8 cellular contexts compared by ENCODE assay signal in genomic region chr5:134225780-134226440, GRCh38. TPM values are rescaled to one million over a fixed set of nuclear protein-coding genes. Genes with fewer than 3 reads are reported as not detected.
DNase-seq lines count a peak whose midpoint lies in the region; ATAC-seq and TF ChIP-seq lines count a peak whose summit lies in the region.

TSS of gene PPP2CA (minus strand) at chr5:134226073. CDS start at chr5:134225861, 212 bp downstream.

- H3K4me3 Mint-ChIP-seq in CD8-positive, alpha-beta T cell, result peak within 1 kb of the TSS; percentile 96

- H3K27me3 ChIP-seq in CD8-positive, alpha-beta T cell (ENCODE audit: insufficient read depth, low read length), result no peaks in the 10 kb centered on the region
- no peaks in the 10 kb centered on the region for H3K27me3 ChIP-seq in lung (ENCODE audit: control insufficient read depth, insufficient read depth)

- peaks cover 33% of the 10 kb centered on the region for H3K36me3 Mint-ChIP-seq in CD8-positive, alpha-beta T cell

- peaks cover 45% of the 10 kb centered on the region for H3K4me1 ChIP-seq in CD8-positive, alpha-beta T cell (ENCODE audit: insufficient read depth, low read length)
- H3K4me1 ChIP-seq in lung (ENCODE audit: control insufficient read depth in 2 of 2, insufficient read depth in 2 of 2, low read length in 2 of 2), result peaks cover 0 to 6% of the 10 kb centered on the region in 2 donors

- H3K36me3 ChIP-seq in CD8-positive, alpha-beta T cell (ENCODE audit: insufficient read depth, low read length), result no peaks in the 10 kb centered on the region
- no peaks in the 10 kb centered on the region for H3K36me3 ChIP-seq in lung (ENCODE audit: control insufficient read depth in 2 of 2, insufficient read depth in 2 of 2, low read length in 2 of 2)

- peak; percentile 98 to 100 (median 99) for DNase-seq in CD8-positive, alpha-beta T cell
- DNase-seq in HS-27A (ENCODE audit: low read depth), result peak; percentile 89
- peak; percentile 91 for DNase-seq in NK-92 (lab: John Stamatoyannopoulos, UW; ENCODE audit: unreplicated experiment)
- DNase-seq in activated CD8-positive, alpha-beta memory T cell treated with anti-CD3 and anti-CD28 coated beads for 1 hour (ENCODE audit: extremely low read depth in 1 of 2, low read depth in 1 of 2), result peak; percentile 98 to 99
- peak; percentile 97 for DNase-seq in effector CD4-positive, alpha-beta T cell
- DNase-seq in lung (ENCODE audit: low spot score), result peak; percentile 99
- peak; percentile 99 to 100 (median 99) for DNase-seq in stimulated activated CD4-positive, alpha-beta T cell treated with anti-CD3 and anti-CD28 coated beads, TNF-alpha, amount 100 ng/mL, for 4 hours (ENCODE audit: low read depth in 3 of 3)

- H3K27me3 Mint-ChIP-seq in CD8-positive, alpha-beta T cell (ENCODE audit: low read depth), result no peaks in the 10 kb centered on the region

- peak within 1 kb of the TSS; percentile 96 for H3K27ac ChIP-seq in CD8-positive, alpha-beta T cell (ENCODE audit: low read depth, low read length)
- H3K27ac ChIP-seq in lung (ENCODE audit: low read depth in 1 of 2, low read length in 1 of 2), result peak within 1 kb of the TSS; percentile 99 to 100

- H3K9me3 ChIP-seq in CD8-positive, alpha-beta T cell (ENCODE audit: low read length), result no peaks in the 10 kb centered on the region
- no peaks in the 10 kb centered on the region for H3K9me3 ChIP-seq in lung (ENCODE audit: control insufficient read depth in 2 of 2, insufficient read depth in 1 of 2, low read length in 1 of 2)

- CTCF ChIA-PET in CD8-positive, alpha-beta T cell (lab: Charles Lee), result interaction anchor here (0.6 to 1.6 kb wide), 4 partner anchors 15 to 1526 kb away, joined by 3 to 4 read pairs (median 4); no protein-coding TSS in a partner anchor

- no peaks in the 10 kb centered on the region for H3K9me3 Mint-ChIP-seq in CD8-positive, alpha-beta T cell

- 0 to 1% methylated on average over 66 to 73 of the region's 73 CpGs for WGBS in lung, 2 donors

- POLR2A ChIA-PET in CD8-positive, alpha-beta T cell (lab: Charles Lee), result interaction anchor here (0.7 to 3.8 kb wide), 24 partner anchors 11 to 532 kb away, joined by 3 to 33 read pairs (median 4); partner anchors contain the start of genes CDKL3, DDX46, SKP1 and UBE2B

- ATAC-seq in CD8-positive, alpha-beta T cell, result peak; percentile 80
- ATAC-seq in GM19467 (IDR thresholded peaks at IDR 0.05; ENCODE audit: unreplicated experiment) (peak; percentile 79), lung (ENCODE audit: insufficient read depth, low FRiP score) (peak; percentile 92)

- TF ChIP-seq CTCF in CD8-positive, alpha-beta T cell (IDR thresholded peaks at IDR 0.05), result no peak
- TF ChIP-seq CTCF in lung (IDR thresholded peaks at IDR 0.05; ENCODE audit: control extremely low read depth, extremely low read depth), result no peak

- intact Hi-C loops in CD8-positive, alpha-beta T cell (cut with DNase I, micrococcal nuclease), result loop anchor here (1.0 to 10.0 kb wide), 16 partner anchors 15 to 1479 kb away; partner anchors contain the start of genes CAMLG (in 2 of the 2), UBE2B (in 2 of the 2), C5orf15 (in 1 of the 2) and CCNI2 (in 1 of the 2)

- peaks cover 49% of the 10 kb centered on the region for H3K4me1 Mint-ChIP-seq in CD8-positive, alpha-beta T cell (ENCODE audit: low read depth)

- H3K4me3 ChIP-seq in CD8-positive, alpha-beta T cell (ENCODE audit: low read depth, low read length), result peak within 1 kb of the TSS; percentile 87
- peak within 1 kb of the TSS; percentile 95 for H3K4me3 ChIP-seq in lung

- H3K27ac Mint-ChIP-seq in CD8-positive, alpha-beta T cell, result peak within 1 kb of the TSS; percentile 98

RNA-seq across cellular contexts. Expression of gene PPP2CA, which starts in this region (rescaled TPM):
- total RNA-seq in CD8-positive, alpha-beta T cell, result 100 to 1,000 TPM; 233 to 260 TPM
- total RNA-seq in lung, result 100 to 1,000 TPM; 102 to 107 TPM
- polyA plus RNA-seq in lung, result 100 to 1,000 TPM in 1 of 2 donors, 10 to 100 TPM in 1; 32.2 to 117 TPM

Comparison
In these comparisons a context has a peak if more than half of its experiments do, and no peak if none do; other contexts are left out.
1. Peak in every context shown above with its lines: DNase-seq, ATAC-seq, H3K4me3 ChIP-seq and H3K27ac ChIP-seq.